In genomic region chr6:133551436-133551835, GRCh38 we compare ENCODE assay signal across 2 cellular contexts.
A peak's percentile ranks its signal among the peaks of the same experiment; 100 is the strongest.
TF ChIP-seq lines count a peak whose summit lies in the region.

No MANE protein-coding gene starts in this region.

TF ChIP-seq in A549, 52 proteins besides CTCF, POLR2A, EP300 and RAD21:
- TF ChIP-seq MYC (IDR thresholded peaks at IDR 0.05; ENCODE audit: borderline replicate concordance, low read length) (no peak), HMGXB4 (CRISPR knock-in tag; IDR thresholded peaks at IDR 0.05; ENCODE audit: borderline replicate concordance) (no peak), NFE2L2 (conservative IDR thresholded peaks at IDR 0.05; ENCODE audit: low read length) (no peak), TFCP2L1 (CRISPR knock-in tag; IDR thresholded peaks at IDR 0.05) (no peak), POLR2AphosphoS2 (conservative IDR thresholded peaks at IDR 0.05; ENCODE audit: low read length) (no peak), CHD4 (IDR thresholded peaks at IDR 0.05; ENCODE audit: borderline replicate concordance) (no peak), CEBPB (IDR thresholded peaks at IDR 0.05) (no peak), GATA3 (IDR thresholded peaks at IDR 0.05; ENCODE audit: borderline replicate concordance) (no peak), JUNB (IDR thresholded peaks at IDR 0.05) (no peak), SMC3 (IDR thresholded peaks at IDR 0.05) (no peak), ZSCAN20 (CRISPR knock-in tag; IDR thresholded peaks at IDR 0.05) (no peak), RFX5 (IDR thresholded peaks at IDR 0.05) (no peak), ZNF302 (CRISPR knock-in tag; IDR thresholded peaks at IDR 0.05) (no peak), FOSL2 (IDR thresholded peaks at IDR 0.05) (no peak), FOSL2 (CRISPR knock-in tag; IDR thresholded peaks at IDR 0.05) (no peak), FOXS1 (CRISPR knock-in tag; IDR thresholded peaks at IDR 0.05) (no peak)
- TF ChIP-seq, protein P1, sequence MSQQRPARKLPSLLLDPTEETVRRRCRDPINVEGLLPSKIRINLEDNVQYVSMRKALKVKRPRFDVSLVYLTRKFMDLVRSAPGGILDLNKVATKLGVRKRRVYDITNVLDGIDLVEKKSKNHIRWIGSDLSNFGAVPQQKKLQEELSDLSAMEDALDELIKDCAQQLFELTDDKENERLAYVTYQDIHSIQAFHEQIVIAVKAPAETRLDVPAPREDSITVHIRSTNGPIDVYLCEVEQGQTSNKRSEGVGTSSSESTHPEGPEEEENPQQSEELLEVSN (IDR thresholded peaks at IDR 0.05; ENCODE audit: borderline replicate concordance, low read depth): no peak

TF ChIP-seq in IMR-90, 13 proteins besides CTCF, POLR2A, EP300 and RAD21:
- no peak for TF ChIP-seq ELK1 (IDR thresholded peaks at IDR 0.05; ENCODE audit: borderline replicate concordance, low read depth, low read length)
- 0 out of 2 replicates have a peak, but pooled peaks have one; percentile 19 for TF ChIP-seq SMC3 (IDR thresholded peaks at IDR 0.05; ENCODE audit: low read depth, low read length)
